21 cellular contexts compared by ENCODE assay signal in the genomic region with DNA sequence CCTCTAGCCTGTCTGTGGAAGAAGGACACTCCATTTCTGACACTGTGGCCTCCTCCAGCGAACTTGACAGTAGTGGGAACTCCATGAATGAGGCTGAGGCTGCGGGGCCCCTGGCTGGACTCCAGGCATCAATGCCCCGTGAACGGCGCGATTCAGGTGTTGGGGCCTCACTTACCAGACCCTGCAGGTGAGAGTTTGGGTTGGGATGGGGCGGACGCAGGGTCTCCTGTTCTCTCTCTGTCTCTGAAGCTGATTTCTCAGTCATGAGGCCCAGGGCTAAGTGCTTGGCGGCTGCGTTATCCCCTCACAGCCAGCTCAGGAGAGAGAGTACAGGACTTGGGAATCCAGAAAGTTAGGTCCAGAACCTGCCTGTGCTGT.
DNase-seq lines count a peak whose midpoint lies in the region; ATAC-seq and TF ChIP-seq lines count a peak whose summit lies in the region.
"Had no signal": no experiment of that assay in that cellular context is flagged by ENCODE, and none has a peak within 500 bp of the region (broad histone marks: within the 10 kb centered on the region; RNA-seq: fewer than 3 reads in every experiment).

No MANE protein-coding gene starts in this region.

- H3K36me3 ChIP-seq in spleen: peaks cover 0 to 100% (median 5%) of the 10 kb centered on the region in 6 donors
- H3K36me3 ChIP-seq: BLaER1 had no signal

- peaks cover 11% of the 10 kb centered on the region for H3K27me3 Mint-ChIP-seq in activated T-cell treated with anti-CD3 and anti-CD28 coated beads, Interleukin-2, amount 50 U/mL, for 24 hours
- H3K27me3 Mint-ChIP-seq in stimulated activated naive CD8-positive, alpha-beta T cell treated with anti-CD3 and anti-CD28 coated beads, Interleukin-15, amount 100 ng/mL, for 72 hours: no peaks in the 10 kb centered on the region
- H3K27me3 Mint-ChIP-seq: B cell; CD4-positive, alpha-beta T cell had no signal

- intact Hi-C loops in spleen (cut with DNase I; ENCODE audit: low total_unique reads): no loop called here

- H3K27ac ChIP-seq in spleen: no peak overlapping the region
- H3K27ac ChIP-seq: 22Rv1, BLaER1, GM23248 had no signal

- H3K9me3 ChIP-seq in spleen: no peaks in the 10 kb centered on the region
- H3K9me3 ChIP-seq: BLaER1 had no signal

- H3K4me3 ChIP-seq in spleen: no peak overlapping the region
- H3K4me3 ChIP-seq: BLaER1, GM12878, GM23248 had no signal

- H3K4me3 Mint-ChIP-seq in activated T-cell treated with anti-CD3 and anti-CD28 coated beads, Interleukin-2, amount 50 U/mL, for 24 hours: no peak overlapping the region
- H3K4me3 Mint-ChIP-seq in stimulated activated naive CD8-positive, alpha-beta T cell treated with anti-CD3 and anti-CD28 coated beads, Interleukin-15, amount 100 ng/mL, for 72 hours: no peak overlapping the region
- no peak overlapping the region for H3K4me3 Mint-ChIP-seq in stimulated activated effector memory CD8-positive, alpha-beta T cell treated with anti-CD3 and anti-CD28 coated beads, Interleukin-12 subunit alpha, Interleukin-12 subunit beta, amount 100 ng/mL, for 72 hours
- H3K4me3 Mint-ChIP-seq: B cell; CD14-positive monocyte; CD4-positive, alpha-beta T cell; CD8-positive, alpha-beta memory T cell had no signal

- H3K36me3 Mint-ChIP-seq in activated T-cell treated with anti-CD3 and anti-CD28 coated beads, Interleukin-2, amount 50 U/mL, for 24 hours (ENCODE audit: low read depth): no peaks in the 10 kb centered on the region
- H3K36me3 Mint-ChIP-seq in stimulated activated effector memory CD8-positive, alpha-beta T cell treated with anti-CD3 and anti-CD28 coated beads, Interleukin-12 subunit alpha, Interleukin-12 subunit beta, amount 100 ng/mL, for 72 hours: no peaks in the 10 kb centered on the region

- H3K27ac Mint-ChIP-seq in activated T-cell treated with anti-CD3 and anti-CD28 coated beads, Interleukin-2, amount 50 U/mL, for 24 hours: no peak overlapping the region
- H3K27ac Mint-ChIP-seq in stimulated activated naive CD8-positive, alpha-beta T cell treated with anti-CD3 and anti-CD28 coated beads, Interleukin-15, amount 100 ng/mL, for 72 hours: no peak overlapping the region
- H3K27ac Mint-ChIP-seq in stimulated activated effector memory CD8-positive, alpha-beta T cell treated with anti-CD3 and anti-CD28 coated beads, Interleukin-12 subunit alpha, Interleukin-12 subunit beta, amount 100 ng/mL, for 72 hours: no peak overlapping the region
- H3K27ac Mint-ChIP-seq: B cell; CD4-positive, alpha-beta T cell; CD8-positive, alpha-beta memory T cell had no signal

- no peaks in the 10 kb centered on the region for H3K4me1 ChIP-seq in spleen
- H3K4me1 ChIP-seq: BLaER1 had no signal

- H3K9me3 Mint-ChIP-seq in activated T-cell treated with anti-CD3 and anti-CD28 coated beads, Interleukin-2, amount 50 U/mL, for 24 hours: no peaks in the 10 kb centered on the region
- H3K9me3 Mint-ChIP-seq in stimulated activated naive CD8-positive, alpha-beta T cell treated with anti-CD3 and anti-CD28 coated beads, Interleukin-15, amount 100 ng/mL, for 72 hours: no peaks in the 10 kb centered on the region
- H3K9me3 Mint-ChIP-seq in stimulated activated effector memory CD8-positive, alpha-beta T cell treated with anti-CD3 and anti-CD28 coated beads, Interleukin-12 subunit alpha, Interleukin-12 subunit beta, amount 100 ng/mL, for 72 hours: no peaks in the 10 kb centered on the region
- H3K9me3 Mint-ChIP-seq: CD14-positive monocyte; CD4-positive, alpha-beta T cell; CD8-positive, alpha-beta memory T cell had no signal

- no peak for TF ChIP-seq POLR2A in spleen (IDR thresholded peaks at IDR 0.05)

- peak; percentile 12 for DNase-seq in activated T-cell treated with anti-CD3 and anti-CD28 coated beads, Interleukin-2, amount 50 U/mL, for 24 hours
- DNase-seq in activated T-cell treated with anti-CD3 and anti-CD28 coated beads, Interleukin-2, amount 50 U/mL, for 48 hours: no peak
- DNase-seq in stimulated activated naive CD8-positive, alpha-beta T cell treated with anti-CD3 and anti-CD28 coated beads, Interleukin-15, amount 100 ng/mL, for 72 hours: no peak
- no peak for DNase-seq in stimulated activated naive CD8-positive, alpha-beta T cell treated with anti-CD3 and anti-CD28 coated beads, Interleukin-15, Interleukin-2, amounts not matched to agents 100 U/mL and 50 U/mL, for 24 hours
- DNase-seq in spleen (peak; percentile 61), activated gamma-delta T cell treated with Interleukin-2 at 50 U/mL for 16 hours (no peak)
- no peak for DNase-seq in stimulated activated effector memory CD8-positive, alpha-beta T cell treated with anti-CD3 and anti-CD28 coated beads, Interleukin-12 subunit alpha, Interleukin-12 subunit beta, amount 100 ng/mL, for 72 hours (ENCODE audit: low spot score in 2 of 2)
- DNase-seq: CD4-positive, alpha-beta T cell; CD8-positive, alpha-beta memory T cell; DMS 273 treated with DMSO at 0.1 percent for 48 hours; DMS79; EL; GDM1; GM23248; H7; HCEC 1CT had no signal

- no peak for TF ChIP-seq CTCF in spleen (IDR thresholded peaks at IDR 0.05 in 8 of 11, conservative IDR thresholded peaks at IDR 0.05 in 3 of 11)

- peak; percentile 15 for ATAC-seq in stimulated activated naive CD8-positive, alpha-beta T cell treated with anti-CD3 and anti-CD28 coated beads, Interleukin-15, amount 100 ng/mL, for 72 hours
- ATAC-seq in stimulated activated naive CD8-positive, alpha-beta T cell treated with anti-CD3 and anti-CD28 coated beads, Interleukin-15, Interleukin-2, amounts not matched to agents 100 U/mL and 50 U/mL, for 24 hours: no peak
- no peak for ATAC-seq in stimulated activated effector memory CD8-positive, alpha-beta T cell treated with anti-CD3 and anti-CD28 coated beads, Interleukin-12 subunit alpha, Interleukin-12 subunit beta, amount 100 ng/mL, for 72 hours
- ATAC-seq: GM12878 had no signal

- no peaks in the 10 kb centered on the region for H3K27me3 ChIP-seq in spleen (replicated peaks in 1 of 7)

- WGBS in spleen, 5 donors: 86 to 100% (median 95%) methylated on average over 2 to 10 of the region's 10 CpGs

- H3K4me1 Mint-ChIP-seq in activated T-cell treated with anti-CD3 and anti-CD28 coated beads, Interleukin-2, amount 50 U/mL, for 24 hours (ENCODE audit: low read depth): no peaks in the 10 kb centered on the region
- H3K4me1 Mint-ChIP-seq in stimulated activated naive CD8-positive, alpha-beta T cell treated with anti-CD3 and anti-CD28 coated beads, Interleukin-15, amount 100 ng/mL, for 72 hours: no peaks in the 10 kb centered on the region
- no peaks in the 10 kb centered on the region for H3K4me1 Mint-ChIP-seq in stimulated activated effector memory CD8-positive, alpha-beta T cell treated with anti-CD3 and anti-CD28 coated beads, Interleukin-12 subunit alpha, Interleukin-12 subunit beta, amount 100 ng/mL, for 72 hours
- H3K4me1 Mint-ChIP-seq: B cell; CD14-positive monocyte; CD8-positive, alpha-beta memory T cell had no signal

Comparison
In these comparisons a context has a peak if more than half of its experiments do, and no peak if none do; other contexts are left out.
1. DNase-seq: peak in activated T-cell treated with anti-CD3 and anti-CD28 coated beads, Interleukin-2, amount 50 U/mL, for 24 hours (single experiment) and spleen (single experiment); none in activated T-cell treated with anti-CD3 and anti-CD28 coated beads, Interleukin-2, amount 50 U/mL, for 48 hours (0 of 2), stimulated activated naive CD8-positive, alpha-beta T cell treated with anti-CD3 and anti-CD28 coated beads, Interleukin-15, amount 100 ng/mL, for 72 hours (0 of 2), stimulated activated naive CD8-positive, alpha-beta T cell treated with anti-CD3 and anti-CD28 coated beads, Interleukin-15, Interleukin-2, amounts not matched to agents 100 U/mL and 50 U/mL, for 24 hours (single experiment), activated gamma-delta T cell treated with Interleukin-2 at 50 U/mL for 16 hours (single experiment) and stimulated activated effector memory CD8-positive, alpha-beta T cell treated with anti-CD3 and anti-CD28 coated beads, Interleukin-12 subunit alpha, Interleukin-12 subunit beta, amount 100 ng/mL, for 72 hours (0 of 2).